20 cellular contexts compared by ENCODE assay signal in the genomic region with DNA sequence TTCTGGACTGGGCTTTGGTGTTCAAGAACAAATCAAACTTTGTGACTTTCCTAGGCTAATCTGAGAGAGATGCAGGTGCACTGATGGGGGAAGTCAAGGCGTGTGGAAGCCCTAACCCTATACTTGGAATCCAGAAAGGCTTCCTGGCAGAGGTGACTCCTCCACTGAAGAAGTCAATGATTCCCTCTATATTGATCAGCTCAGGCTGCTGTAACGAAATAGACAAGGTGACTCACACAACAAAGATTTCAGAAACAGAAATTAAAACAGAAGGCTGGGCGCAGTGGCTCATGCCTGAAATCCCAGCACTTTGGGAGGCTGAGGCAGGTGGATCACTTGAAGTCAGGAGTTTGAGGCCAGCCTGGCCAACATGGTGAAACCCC.
DNase-seq lines count a peak whose midpoint lies in the region; ATAC-seq and TF ChIP-seq lines count a peak whose summit lies in the region.
"Had no signal": no experiment of that assay in that cellular context is flagged by ENCODE, and none has a peak within 500 bp of the region (broad histone marks: within the 10 kb centered on the region; RNA-seq: fewer than 3 reads in every experiment).

No MANE protein-coding gene starts in this region.

- H3K4me1 ChIP-seq in heart left ventricle, result peaks cover 14 to 40% (median 34%) of the 10 kb centered on the region in 12 donors
- H3K4me1 ChIP-seq: prostate gland had no signal

- no peak for DNase-seq in heart left ventricle
- no peak for DNase-seq in left cardiac atrium
- no peak for DNase-seq in NOMO-1 treated with dmso at 0.1 percent for 144 hours (lab: John Stamatoyannopoulos, UW; ENCODE audit: unreplicated experiment)
- DNase-seq in activated T-cell treated with anti-CD3 and anti-CD28 coated beads, Interleukin-2, amount 50 U/mL, for 4 hours, result no peak
- DNase-seq in HUDEP-2 (lab: John Stamatoyannopoulos, UW; ENCODE audit: unreplicated experiment in 76 of 76), result no peak
- DNase-seq: activated CD4-positive, alpha-beta T cell treated with anti-CD3 and anti-CD28 coated beads, Interleukin-2, amount 10 ng/mL, durations not matched to agents 7 days and 5 days; KG1; MV-4-11; NCI-H1694 treated with DMSO at 0.1 percent for 48 hours; NCI-H748 treated with DMSO at 0.1 percent for 48 hours; SJCRH30; stimulated activated CD4-positive, alpha-beta T cell treated with anti-CD3 and anti-CD28 coated beads, Interleukin-12 subunit alpha, Interleukin-12 subunit beta, amount 100 ng/mL, for 4 hours; T-helper 2 cell had no signal

- no peak for ATAC-seq in heart left ventricle
- no peak for ATAC-seq in left cardiac atrium
- ATAC-seq in activated T-cell treated with anti-CD3 and anti-CD28 coated beads, Interleukin-2, amount 50 U/mL, for 4 hours, result no peak
- ATAC-seq: left colon had no signal

- peak overlapping the region in 11 of 12 donors; percentile 69 to 94 (median 85) for H3K27ac ChIP-seq in heart left ventricle
- peak overlapping the region; percentile 47 for H3K27ac ChIP-seq in temporal lobe (ENCODE audit: low read depth, low read length)
- H3K27ac ChIP-seq: cardiac muscle cell, SJCRH30 had no signal

- intact Hi-C loops in heart left ventricle (cut with DNase I), result loop anchor here in 4 of 10 donors (5.0 kb wide), 2 partner anchors 33 to 53 kb away; no protein-coding TSS in a partner anchor
- intact Hi-C loops in left cardiac atrium (cut with DNase I), result no loop called here

- H3K27me3 ChIP-seq in heart left ventricle, result no peaks in the 10 kb centered on the region
- H3K27me3 ChIP-seq: BE2C, cardiac muscle cell had no signal

- H3K4me3 Mint-ChIP-seq in brain (peak overlapping the region in 1 of 5 experiments; percentile 15), nephron (no peak overlapping the region)
- H3K4me3 Mint-ChIP-seq in activated T-cell treated with anti-CD3 and anti-CD28 coated beads, Interleukin-2, amount 50 U/mL, for 4 hours, result no peak overlapping the region
- H3K4me3 Mint-ChIP-seq: activated CD4-positive, alpha-beta T cell treated with anti-CD3 and anti-CD28 coated beads, Interleukin-2, amount 10 ng/mL, durations not matched to agents 7 days and 5 days had no signal

- H3K4me1 Mint-ChIP-seq in brain (peaks cover 50% of the 10 kb centered on the region), nephron (peaks cover 55% of the 10 kb centered on the region)
- no peaks in the 10 kb centered on the region for H3K4me1 Mint-ChIP-seq in activated T-cell treated with anti-CD3 and anti-CD28 coated beads, Interleukin-2, amount 50 U/mL, for 4 hours (ENCODE audit: low read depth)
- H3K4me1 Mint-ChIP-seq: activated CD4-positive, alpha-beta T cell treated with anti-CD3 and anti-CD28 coated beads, Interleukin-2, amount 10 ng/mL, durations not matched to agents 7 days and 5 days had no signal

- H3K27ac Mint-ChIP-seq in brain (peak overlapping the region in 4 of 5 experiments; percentile 61 to 98 (median 91)), nephron (peak overlapping the region; percentile 99 to 100 (median 99))
- H3K27ac Mint-ChIP-seq: activated CD4-positive, alpha-beta T cell treated with anti-CD3 and anti-CD28 coated beads, Interleukin-2, amount 10 ng/mL, durations not matched to agents 7 days and 5 days had no signal

- H3K36me3 ChIP-seq in heart left ventricle, result no peaks in the 10 kb centered on the region
- H3K36me3 ChIP-seq: BE2C, cardiac muscle cell, prostate gland, SJCRH30 had no signal

- H3K27me3 Mint-ChIP-seq in brain (peaks cover 6% of the 10 kb centered on the region), nephron (ENCODE audit: low read depth) (peaks cover 2% of the 10 kb centered on the region)
- H3K27me3 Mint-ChIP-seq in activated T-cell treated with anti-CD3 and anti-CD28 coated beads, Interleukin-2, amount 50 U/mL, for 4 hours (ENCODE audit: low read depth), result peaks cover 18% of the 10 kb centered on the region

- 72 to 92% (median 83%) methylated on average over 3 of the region's 3 CpGs for WGBS in heart left ventricle, 4 donors

- no peak for TF ChIP-seq POLR2A in heart left ventricle (IDR thresholded peaks at IDR 0.05)

- H3K9me3 ChIP-seq in heart left ventricle, result no peaks in the 10 kb centered on the region
- H3K9me3 ChIP-seq: BE2C, prostate gland, SJCRH30 had no signal

- TF ChIP-seq CTCF in heart left ventricle (IDR thresholded peaks at IDR 0.05), result no peak
- TF ChIP-seq CTCF in brain (conservative IDR thresholded peaks at IDR 0.05), result no peak
- no peak for TF ChIP-seq CTCF in nephron (IDR thresholded peaks at IDR 0.05; ENCODE audit: unreplicated experiment in 3 of 3)

- H3K36me3 Mint-ChIP-seq in brain (no peaks in the 10 kb centered on the region), nephron (ENCODE audit: low read depth) (no peaks in the 10 kb centered on the region)
- no peaks in the 10 kb centered on the region for H3K36me3 Mint-ChIP-seq in activated T-cell treated with anti-CD3 and anti-CD28 coated beads, Interleukin-2, amount 50 U/mL, for 4 hours (ENCODE audit: insufficient read depth)

- no peaks in the 10 kb centered on the region for H3K9me3 Mint-ChIP-seq in brain
- no peaks in the 10 kb centered on the region for H3K9me3 Mint-ChIP-seq in nephron
- H3K9me3 Mint-ChIP-seq in activated T-cell treated with anti-CD3 and anti-CD28 coated beads, Interleukin-2, amount 50 U/mL, for 4 hours, result no peaks in the 10 kb centered on the region
- H3K9me3 Mint-ChIP-seq: activated CD4-positive, alpha-beta T cell treated with anti-CD3 and anti-CD28 coated beads, Interleukin-2, amount 10 ng/mL, durations not matched to agents 7 days and 5 days had no signal

- peak overlapping the region in 2 of 12 donors; percentile 57 to 61 for H3K4me3 ChIP-seq in heart left ventricle
- H3K4me3 ChIP-seq: cardiac muscle cell, prostate gland, SJCRH30 had no signal
